Comparison of ENCODE assay signal across 10 cellular contexts in the genomic region with DNA sequence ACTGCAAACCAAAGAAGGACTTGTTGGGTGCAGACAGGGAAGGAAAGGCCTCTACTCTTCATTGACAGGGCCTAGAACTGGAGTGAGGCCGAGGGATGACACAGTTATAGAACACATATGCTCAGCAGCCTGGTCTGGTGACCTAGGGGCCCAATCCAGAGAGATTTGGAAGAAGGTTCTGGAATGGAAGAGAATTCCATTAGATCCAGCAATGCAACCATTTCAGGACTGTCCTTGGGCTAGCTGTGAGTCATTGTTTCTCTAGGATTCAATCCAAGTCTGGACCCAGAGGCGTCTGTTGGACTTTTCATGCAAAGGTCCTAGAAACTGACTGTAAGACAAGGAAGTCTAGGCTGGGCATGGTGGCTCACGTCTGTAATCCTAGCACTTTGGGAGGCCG.
DNase-seq lines count a peak whose midpoint lies in the region; ATAC-seq lines count a peak whose summit lies in the region.
"Had no signal": no experiment of that assay in that cellular context is flagged by ENCODE, and none has a peak within 500 bp of the region (broad histone marks: within the 10 kb centered on the region; RNA-seq: fewer than 3 reads in every experiment).

No MANE protein-coding gene starts in this region.

- ATAC-seq in GM21381 (IDR thresholded peaks at IDR 0.05; ENCODE audit: unreplicated experiment), result no peak
- no peak for ATAC-seq in HG03039 (IDR thresholded peaks at IDR 0.05; ENCODE audit: unreplicated experiment)

- H3K4me3 ChIP-seq in skeletal muscle cell (ENCODE audit: low read depth, low read length), result no peak overlapping the region
- H3K4me3 ChIP-seq: thoracic aorta had no signal

- DNase-seq in GM04504 (ENCODE audit: low read depth) (peak; percentile 24), amniotic epithelial cell (ENCODE audit: low read depth) (peak; percentile 61), glomerular visceral epithelial cell (ENCODE audit: extremely low spot score) (peak; percentile 49), skeletal muscle cell (ENCODE audit: low read depth) (peak; percentile 62), activated gamma-delta T cell treated with Interleukin-2 at 50 U/mL for 16 hours (no peak)
- no peak for DNase-seq in stimulated activated CD4-positive, alpha-beta T cell treated with anti-CD3 and anti-CD28 coated beads, Interleukin-15, amount 100 ng/mL, for 24 hours
- DNase-seq: caudate nucleus had no signal

Comparison
In these comparisons a context has a peak if more than half of its experiments do, and no peak if none do; other contexts are left out.
1. DNase-seq: peak in GM04504 (single experiment), amniotic epithelial cell (single experiment), glomerular visceral epithelial cell (single experiment) and skeletal muscle cell (single experiment); none in activated gamma-delta T cell treated with Interleukin-2 at 50 U/mL for 16 hours (single experiment) and stimulated activated CD4-positive, alpha-beta T cell treated with anti-CD3 and anti-CD28 coated beads, Interleukin-15, amount 100 ng/mL, for 24 hours (single experiment).